2 cellular contexts compared by ENCODE assay signal in genomic region chr13:79173691-79174090, GRCh38.
DNase-seq lines count a peak whose midpoint lies in the region; FAIRE-seq and TF ChIP-seq lines count a peak whose summit lies in the region.
"Not testable (repeated sequence)": the region's sequence is repeated elsewhere in the genome, so short reads cannot be mapped to it uniquely, and the experiment has no call there.

No MANE protein-coding gene starts in this region.

- not testable (repeated sequence) for H3K36me3 Mint-ChIP-seq in astrocyte (ENCODE audit: low read depth, unreplicated experiment)

- not testable (repeated sequence) for H3K9me3 ChIP-seq in HEK293 (ENCODE audit: control insufficient read depth, insufficient read depth, low read depth, low read length); astrocyte (ENCODE audit: insufficient read depth, low read depth, low read length)

- not testable (repeated sequence) for H3K27me3 ChIP-seq in astrocyte (ENCODE audit: insufficient read depth, low read length)

- POLR2A ChIA-PET in HEK293 (lab: Yijun Ruan, JAX) = not testable (repeated sequence)

- H3K27ac ChIP-seq in HEK293 (ENCODE audit: extremely low read depth, low read depth, low read length); astrocyte (ENCODE audit: low read depth, low read length): not testable (repeated sequence)

- H3K9me3 Mint-ChIP-seq in astrocyte (ENCODE audit: unreplicated experiment) = not testable (repeated sequence)

- FAIRE-seq in astrocyte (lab: Jason Lieb, UNC) = peak; percentile 62

- not testable (repeated sequence) for TF ChIP-seq CTCF in HEK293 (tag by site-specific recombination; IDR thresholded peaks at IDR 0.05); astrocyte (IDR thresholded peaks at IDR 0.05; ENCODE audit: insufficient read depth, low read depth, low read length)

- not testable (repeated sequence) for DNase-seq in astrocyte (ENCODE audit: low read depth)

- not testable (repeated sequence) for H3K36me3 ChIP-seq in HEK293 (ENCODE audit: control insufficient read depth in 2 of 2, insufficient read depth in 1 of 2, low read length in 2 of 2); astrocyte (ENCODE audit: insufficient read depth, low read length)

- not testable (repeated sequence) for H3K27me3 Mint-ChIP-seq in astrocyte (ENCODE audit: low read depth, unreplicated experiment)

- H3K4me2 ChIP-seq in astrocyte (ENCODE audit: low read length) = not testable (repeated sequence)

- H3K4me1 ChIP-seq in HEK293 (ENCODE audit: control insufficient read depth, insufficient read depth, low read length); astrocyte (ENCODE audit: insufficient read depth, low read length): not testable (repeated sequence)

- H3K27ac Mint-ChIP-seq in astrocyte (ENCODE audit: unreplicated experiment) = not testable (repeated sequence)

- not testable (repeated sequence) for H3K4me1 Mint-ChIP-seq in astrocyte (ENCODE audit: low read depth, unreplicated experiment)

- not testable (repeated sequence) for H3K79me2 ChIP-seq in astrocyte (ENCODE audit: insufficient read depth, low read length)

- H2AFZ ChIP-seq in astrocyte (ENCODE audit: low read depth, low read length) = not testable (repeated sequence)

- not testable (repeated sequence) for H3K4me3 Mint-ChIP-seq in astrocyte (ENCODE audit: unreplicated experiment)

- not testable (repeated sequence) for H3K4me3 ChIP-seq in HEK293 (ENCODE audit: low read depth, low read length); astrocyte (ENCODE audit: insufficient read depth, low read depth, low read length)

- H4K20me1 ChIP-seq in astrocyte (ENCODE audit: insufficient read depth, low read length) = not testable (repeated sequence)

- CTCF ChIA-PET in HEK293 (lab: Yijun Ruan, JAX) = not testable (repeated sequence)

- H3K9ac ChIP-seq in astrocyte (ENCODE audit: low read length) = not testable (repeated sequence)

TF ChIP-seq in HEK293, 187 proteins besides CTCF, POLR2A, EP300 and RAD21:
- peak; percentile 69 for TF ChIP-seq SETDB1 (IDR thresholded peaks at IDR 0.05; ENCODE audit: insufficient read length, low read length)
- TF ChIP-seq TRIM28 (IDR thresholded peaks at IDR 0.05; ENCODE audit: borderline replicate concordance, low read length) = peak; percentile 88
TF ChIP-seq in HEK293: peak in this region for 2; not testable (repeated sequence) for 185.
